Comparison of ENCODE assay signal across 13 cellular contexts in the genomic region with DNA sequence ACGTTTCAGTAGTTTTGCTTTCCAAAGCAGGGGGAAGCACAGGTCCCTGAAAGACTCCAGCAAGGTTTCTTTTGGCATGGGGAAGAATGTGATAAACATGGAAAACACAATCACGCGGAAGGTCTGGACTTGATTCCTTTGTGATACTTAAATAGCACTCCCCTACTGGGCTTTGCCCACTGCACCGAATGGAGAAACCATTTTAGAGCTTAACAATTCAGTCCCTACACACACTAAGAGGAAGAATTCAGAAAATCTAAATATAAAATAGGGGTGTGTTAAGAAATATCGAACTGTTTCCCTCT.
DNase-seq lines count a peak whose midpoint lies in the region; ATAC-seq and TF ChIP-seq lines count a peak whose summit lies in the region.
"Had no signal": no experiment of that assay in that cellular context is flagged by ENCODE, and none has a peak within 500 bp of the region (broad histone marks: within the 10 kb centered on the region; RNA-seq: fewer than 3 reads in every experiment).

No MANE protein-coding gene starts in this region.

- no peak overlapping the region for H2BK5ac ChIP-seq in mesendoderm (ENCODE audit: low read length)

- H2BK15ac ChIP-seq in mesendoderm (replicated peaks; ENCODE audit: low read depth) = peak overlapping the region; percentile 47

- H3K9me3 ChIP-seq in heart right ventricle (no peaks in the 10 kb centered on the region), right atrium auricular region (no peaks in the 10 kb centered on the region)
- H3K9me3 ChIP-seq: SK-N-SH had no signal

- H3K27me3 ChIP-seq in heart right ventricle (peaks cover 0 to 27% (median 0%) of the 10 kb centered on the region in 7 donors), right atrium auricular region (no peaks in the 10 kb centered on the region), mesendoderm (ENCODE audit: insufficient read depth, low read length, poor library complexity) (no peaks in the 10 kb centered on the region)

- H3K79me1 ChIP-seq in mesendoderm (ENCODE audit: low read length) = peaks cover 2% of the 10 kb centered on the region

- H3K4me1 ChIP-seq in heart right ventricle = peaks cover 0 to 24% (median 7%) of the 10 kb centered on the region in 9 donors
- H3K4me1 ChIP-seq in right atrium auricular region = peaks cover 0 to 20% of the 10 kb centered on the region in 2 donors
- H3K4me1 ChIP-seq in mesendoderm (ENCODE audit: control insufficient read depth, low read depth, low read length) = peaks cover 4% of the 10 kb centered on the region

- H2AK5ac ChIP-seq in mesendoderm (ENCODE audit: low read length) = no peak overlapping the region

- 37 to 48% methylated on average over 5 of the region's 5 CpGs for WGBS in heart right ventricle, 2 donors
- WGBS in mesendoderm (ENCODE audit: extremely low coverage, insufficient coverage, low lambda C conversion rate) = no CpG with 5 or more reads among the region's 5 CpGs

- H3K23ac ChIP-seq in mesendoderm (ENCODE audit: low read length) = no peak overlapping the region

- intact Hi-C loops in heart right ventricle (cut with DNase I) = loop anchor here in 3 of 10 donors (2.0 to 5.0 kb wide), 2 partner anchors 26 to 53 kb away; no protein-coding TSS in a partner anchor

- ATAC-seq in heart right ventricle (peak in 3 of 8 donors; percentile 14 to 58 (median 39)), GM21619 (IDR thresholded peaks at IDR 0.05; ENCODE audit: unreplicated experiment) (no peak), GM19395 (IDR thresholded peaks at IDR 0.05; ENCODE audit: unreplicated experiment) (no peak)

- no peak overlapping the region for H3K4me2 ChIP-seq in mesendoderm (ENCODE audit: low read length)
- H3K4me2 ChIP-seq: SK-N-SH had no signal

- no peak overlapping the region for H3K56ac ChIP-seq in mesendoderm (ENCODE audit: low read length)

- no peak for DNase-seq in heart right ventricle
- DNase-seq in right atrium auricular region (ENCODE audit: low spot score) = no peak
- no peak for DNase-seq in choroid plexus epithelial cell (ENCODE audit: low read depth)
- DNase-seq in mesendoderm = no peak
- DNase-seq in AG20443 (ENCODE audit: low spot score) = no peak
- DNase-seq in stimulated activated CD8-positive, alpha-beta memory T cell treated with anti-CD3 and anti-CD28 coated beads, Interleukin-4, amount 100 ng/mL, for 48 hours = no peak
- DNase-seq: activated naive CD4-positive, alpha-beta T cell treated with anti-CD3 and anti-CD28 coated beads for 36 hours; DND-41; hippocampal formation; NCI-H1105 treated with DMSO at 0.1 percent for 48 hours; SK-N-SH had no signal

- H3K27ac ChIP-seq in heart right ventricle (peak overlapping the region in 6 of 10 donors; percentile 9 to 78 (median 54)), right atrium auricular region (peak overlapping the region in 1 of 2 donors; percentile 60), mesendoderm (ENCODE audit: low read depth, low read length) (no peak overlapping the region)

- H4K8ac ChIP-seq in mesendoderm (ENCODE audit: low read depth, low read length) = no peak overlapping the region

- H2BK120ac ChIP-seq in mesendoderm (ENCODE audit: low read depth, low read length) = no peak overlapping the region

- no peak overlapping the region for H3K18ac ChIP-seq in mesendoderm (ENCODE audit: low read length)

- H3K36me3 ChIP-seq in heart right ventricle (no peaks in the 10 kb centered on the region), right atrium auricular region (no peaks in the 10 kb centered on the region), mesendoderm (ENCODE audit: control insufficient read depth, insufficient read depth, low read length) (no peaks in the 10 kb centered on the region)

- H3K4me3 ChIP-seq in heart right ventricle (peak overlapping the region in 8 of 10 donors; percentile 26 to 64 (median 51)), right atrium auricular region (peak overlapping the region in 1 of 2 donors; percentile 44), choroid plexus epithelial cell (ENCODE audit: low read depth, low read length) (peak overlapping the region; percentile 26), mesendoderm (ENCODE audit: low read length) (no peak overlapping the region)

- peaks cover 7% of the 10 kb centered on the region for H3K79me2 ChIP-seq in mesendoderm (ENCODE audit: control insufficient read depth, insufficient read depth, low read length)

- no peak overlapping the region for H4K5ac ChIP-seq in mesendoderm (ENCODE audit: low read length)

- no peak overlapping the region for H3K4ac ChIP-seq in mesendoderm (ENCODE audit: low read depth, low read length)

- TF ChIP-seq CTCF in heart right ventricle (IDR thresholded peaks at IDR 0.05) = no peak
- TF ChIP-seq CTCF in right atrium auricular region (IDR thresholded peaks at IDR 0.05) = no peak
- no peak for TF ChIP-seq CTCF in choroid plexus epithelial cell (conservative IDR thresholded peaks at IDR 0.05; ENCODE audit: low read depth, low read length)

- H3K9ac ChIP-seq in mesendoderm (ENCODE audit: low read length) = no peak overlapping the region
- H3K9ac ChIP-seq: SK-N-SH had no signal
